In genomic region chr9:33229359-33230120, GRCh38 we compare ENCODE assay signal across 11 cellular contexts. TPM values are rescaled to one million over a fixed set of nuclear protein-coding genes. Genes with fewer than 3 reads are reported as not detected.
DNase-seq lines count a peak whose midpoint lies in the region; ATAC-seq, FAIRE-seq and TF ChIP-seq lines count a peak whose summit lies in the region.
"Had no signal": no experiment of that assay in that cellular context is flagged by ENCODE, and none has a peak within 500 bp of the region (broad histone marks: within the 10 kb centered on the region; RNA-seq: fewer than 3 reads in every experiment).

No MANE protein-coding gene starts in this region.

- no peaks in the 10 kb centered on the region for H3K27me3 Mint-ChIP-seq in MCF 10A (ENCODE audit: insufficient read depth, unreplicated experiment)
- H3K27me3 Mint-ChIP-seq in CD4-positive, alpha-beta T cell: no peaks in the 10 kb centered on the region

- intact Hi-C loops in MCF 10A (cut with micrococcal nuclease) (loop anchor here (1.0 to 10.0 kb wide), 5 partner anchors 35 to 645 kb away; partner anchors contain the start of gene BAG1), pancreas (cut with DNase I) (loop anchor here in 2 of 3 donors (5.0 to 10.0 kb wide), 2 partner anchors 65 to 147 kb away; partner anchors contain the start of gene B4GALT1 (in 1 of the 2))
- intact Hi-C loops in CD4-positive, alpha-beta T cell (cut with DNase I, micrococcal nuclease): loop anchor here (5.0 to 10.0 kb wide), 3 partner anchors 62 to 647 kb away; partner anchors contain the start of gene B4GALT1 (in 1 of the 2)

- TF ChIP-seq CTCF in GM12873 (IDR thresholded peaks at IDR 0.05; ENCODE audit: insufficient read depth, low read depth, low read length, missing control alignments) (peak; percentile 25), MCF 10A (IDR thresholded peaks at IDR 0.05; ENCODE audit: unreplicated experiment) (peak; percentile 91), pancreas (IDR thresholded peaks at IDR 0.05) (peak in 1 of 4 donors; percentile 16)
- no peak for TF ChIP-seq CTCF in CD4-positive, alpha-beta T cell (IDR thresholded peaks at IDR 0.05)

- H3K4me3 Mint-ChIP-seq in MCF 10A (ENCODE audit: unreplicated experiment): peak overlapping the region; percentile 61
- H3K4me3 Mint-ChIP-seq in CD4-positive, alpha-beta T cell: no peak overlapping the region

- H3K4me1 Mint-ChIP-seq in MCF 10A (ENCODE audit: insufficient read depth, unreplicated experiment): peaks cover 69% of the 10 kb centered on the region
- peaks cover 9% of the 10 kb centered on the region for H3K4me1 Mint-ChIP-seq in CD4-positive, alpha-beta T cell (ENCODE audit: low read depth)

- ATAC-seq in pancreas (peak; percentile 66 to 86 (median 80)), HG03097 (IDR thresholded peaks at IDR 0.05; ENCODE audit: low FRiP score, unreplicated experiment) (no peak)
- no peak for ATAC-seq in CD4-positive, alpha-beta T cell (ENCODE audit: poor library complexity)

- CTCF ChIA-PET in MCF 10A (lab: Yijun Ruan, JAX): interaction anchor here (0.7 to 3.9 kb wide), 17 partner anchors 22 to 242 kb away, joined by 3 to 30 read pairs (median 4); partner anchors contain the start of genes BAG1, CHMP5 and NFX1
- CTCF ChIA-PET in CD4-positive, alpha-beta T cell (lab: Charles Lee): no interaction called here

- H3K27me3 ChIP-seq in pancreas: no peaks in the 10 kb centered on the region
- H3K27me3 ChIP-seq in CD4-positive, alpha-beta T cell (ENCODE audit: control insufficient read depth, insufficient read depth, low read length): no peaks in the 10 kb centered on the region

- peaks cover 0 to 22% (median 10%) of the 10 kb centered on the region in 3 donors for H3K4me1 ChIP-seq in pancreas

- H3K36me3 Mint-ChIP-seq in MCF 10A (ENCODE audit: insufficient read depth, unreplicated experiment): peaks cover 12% of the 10 kb centered on the region
- no peaks in the 10 kb centered on the region for H3K36me3 Mint-ChIP-seq in CD4-positive, alpha-beta T cell (ENCODE audit: low read depth)

- DNase-seq in NCI-H2029 treated with DMSO at 0.1 percent for 48 hours (lab: John Stamatoyannopoulos, UW) (peak; percentile 80), MCF 10A (ENCODE audit: unreplicated experiment) (peak; percentile 99), pancreas (peak; percentile 71 to 92 (median 82)), retina (no peak), NCI-H524 treated with DMSO at 0.1 percent for 48 hours (lab: John Stamatoyannopoulos, UW) (no peak)
- no peak for DNase-seq in CD4-positive, alpha-beta T cell
- DNase-seq: OCI-M1 had no signal

- no TSS peak for BruUV-seq in MCF 10A (replicated peaks; lab: Mats Ljungman, UMichigan)

- H3K27ac ChIP-seq in pancreas: no peak overlapping the region
- no peak overlapping the region for H3K27ac ChIP-seq in CD4-positive, alpha-beta T cell (ENCODE audit: low read depth, low read length)

- H3K27ac Mint-ChIP-seq in MCF 10A (ENCODE audit: low read depth, unreplicated experiment): peak overlapping the region; percentile 97
- H3K27ac Mint-ChIP-seq in CD4-positive, alpha-beta T cell: no peak overlapping the region

- POLR2A ChIA-PET in MCF 10A (lab: Yijun Ruan, JAX): interaction anchor here (0.5 to 13.4 kb wide), 18 partner anchors 12 to 948 kb away, joined by 3 to 387 read pairs (median 7); partner anchors contain the start of genes B4GALT1, BAG1, CHMP5 and NFX1
- POLR2A ChIA-PET in CD4-positive, alpha-beta T cell (lab: Charles Lee): no interaction called here

- FAIRE-seq in pancreas (lab: Jason Lieb, UNC): no peak
- FAIRE-seq: endometrium had no signal

- no peaks in the 10 kb centered on the region for H3K9me3 Mint-ChIP-seq in MCF 10A (ENCODE audit: unreplicated experiment)
- no peaks in the 10 kb centered on the region for H3K9me3 Mint-ChIP-seq in CD4-positive, alpha-beta T cell

- no peak overlapping the region for H3K4me3 ChIP-seq in pancreas

- no peaks in the 10 kb centered on the region for H3K9me3 ChIP-seq in pancreas
- no peaks in the 10 kb centered on the region for H3K9me3 ChIP-seq in CD4-positive, alpha-beta T cell (ENCODE audit: control insufficient read depth, low read length)

- no peaks in the 10 kb centered on the region for H3K36me3 ChIP-seq in pancreas

- WGBS in pancreas, 2 donors: 54 to 63% methylated on average over 9 of the region's 9 CpGs

RNA-seq across cellular contexts. Expression of gene SPINK4, which starts 10.4 kb away (rescaled TPM):
- total RNA-seq in MCF 10A (2022): not detected in 2 replicates
- total RNA-seq in pancreas: 1 to 10 TPM in 1 of 6 donors, not detected in 5; 1.4 TPM
- polyA plus RNA-seq in pancreas: 1 to 10 TPM; 1.5 to 9.2 TPM
- not detected for total RNA-seq in CD4-positive, alpha-beta T cell
- total RNA-seq: mononuclear cell had no signal

RNA-seq across cellular contexts. Expression of gene BAG1, which starts 35.0 kb away (rescaled TPM):
- total RNA-seq in MCF 10A (2022): 75.7 and 91.8 TPM in 2 replicates
- total RNA-seq in pancreas: 10 to 100 TPM; 48.5 to 99.6 (median 53.3) TPM
- polyA plus RNA-seq in pancreas: 10 to 100 TPM; 38.2 to 67.7 TPM
- total RNA-seq in CD4-positive, alpha-beta T cell: 10 to 100 TPM; 58.0 to 61.4 TPM

RNA-seq across cellular contexts. Expression of gene CHMP5, which starts 35.3 kb away (rescaled TPM):
- total RNA-seq in MCF 10A (2022): 67.6 and 85.1 TPM in 2 replicates
- 10 to 100 TPM; 14.1 to 29.3 (median 16.8) TPM for total RNA-seq in pancreas
- polyA plus RNA-seq in pancreas: 10 to 100 TPM; 19.0 to 39.2 TPM
- total RNA-seq in CD4-positive, alpha-beta T cell: 10 to 100 TPM; 17.4 to 18.6 TPM

Comparison
In these comparisons a context has a peak if more than half of its experiments do, and no peak if none do; other contexts are left out.
1. DNase-seq: peak in NCI-H2029 treated with DMSO at 0.1 percent for 48 hours (single experiment), MCF 10A (single experiment) and pancreas (6 of 6); none in CD4-positive, alpha-beta T cell (0 of 10), retina (single experiment) and NCI-H524 treated with DMSO at 0.1 percent for 48 hours (single experiment).
2. ATAC-seq: peak in pancreas (4 of 4); none in HG03097 (single experiment) and CD4-positive, alpha-beta T cell (single experiment).